2 cellular contexts compared by ENCODE assay signal in the genomic region with DNA sequence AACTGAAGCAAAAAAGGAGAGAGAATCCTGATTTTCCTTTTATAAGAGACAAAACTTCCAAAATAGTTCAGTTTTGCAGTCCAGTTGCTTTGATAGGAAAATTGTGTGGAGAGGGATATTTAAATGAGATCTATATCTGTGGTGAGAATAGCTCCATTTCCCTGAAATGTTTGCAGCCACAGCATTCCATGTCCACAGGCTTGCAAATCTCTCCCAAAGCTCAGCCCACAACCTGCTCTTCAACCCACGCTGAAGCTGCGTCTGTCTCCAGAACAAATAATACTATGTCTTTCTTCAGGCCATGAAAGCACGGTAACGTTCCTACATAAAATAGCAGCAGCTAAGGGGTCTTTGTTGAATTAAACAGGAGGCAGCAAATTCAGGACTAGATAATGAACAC.
A peak's percentile ranks its signal among the peaks of the same experiment; 100 is the strongest.
TF ChIP-seq lines count a peak whose summit lies in the region.

No MANE protein-coding gene starts in this region.

TF ChIP-seq in liver, 16 proteins besides CTCF, POLR2A, EP300 and RAD21:
- peak; percentile 11 for TF ChIP-seq YY1 (IDR thresholded peaks at IDR 0.05)
- TF ChIP-seq NR2F2 (IDR thresholded peaks at IDR 0.05) = no peak
- TF ChIP-seq, protein P1, sequence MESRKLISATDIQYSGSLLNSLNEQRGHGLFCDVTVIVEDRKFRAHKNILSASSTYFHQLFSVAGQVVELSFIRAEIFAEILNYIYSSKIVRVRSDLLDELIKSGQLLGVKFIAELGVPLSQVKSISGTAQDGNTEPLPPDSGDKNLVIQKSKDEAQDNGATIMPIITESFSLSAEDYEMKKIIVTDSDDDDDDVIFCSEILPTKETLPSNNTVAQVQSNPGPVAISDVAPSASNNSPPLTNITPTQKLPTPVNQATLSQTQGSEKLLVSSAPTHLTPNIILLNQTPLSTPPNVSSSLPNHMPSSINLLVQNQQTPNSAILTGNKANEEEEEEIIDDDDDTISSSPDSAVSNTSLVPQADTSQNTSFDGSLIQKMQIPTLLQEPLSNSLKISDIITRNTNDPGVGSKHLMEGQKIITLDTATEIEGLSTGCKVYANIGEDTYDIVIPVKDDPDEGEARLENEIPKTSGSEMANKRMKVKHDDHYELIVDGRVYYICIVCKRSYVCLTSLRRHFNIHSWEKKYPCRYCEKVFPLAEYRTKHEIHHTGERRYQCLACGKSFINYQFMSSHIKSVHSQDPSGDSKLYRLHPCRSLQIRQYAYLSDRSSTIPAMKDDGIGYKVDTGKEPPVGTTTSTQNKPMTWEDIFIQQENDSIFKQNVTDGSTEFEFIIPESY (IDR thresholded peaks at IDR 0.05) = no peak

TF ChIP-seq in HepG2, 621 proteins besides CTCF, POLR2A, EP300 and RAD21:
- TF ChIP-seq ZBTB7A (CRISPR knock-in tag; IDR thresholded peaks at IDR 0.05) (no peak), ZNF546 (CRISPR knock-in tag; conservative IDR thresholded peaks at IDR 0.05) (no peak), ZSCAN25 (CRISPR knock-in tag; IDR thresholded peaks at IDR 0.05) (no peak), ZC3H4 (CRISPR knock-in tag; IDR thresholded peaks at IDR 0.05; ENCODE audit: borderline replicate concordance) (no peak), MBD4 (IDR thresholded peaks at IDR 0.05; ENCODE audit: borderline replicate concordance, low read length) (no peak), ARNTL (CRISPR knock-in tag; IDR thresholded peaks at IDR 0.05) (no peak), SP1 (IDR thresholded peaks at IDR 0.05) (no peak), SP1 (CRISPR knock-in tag; IDR thresholded peaks at IDR 0.05) (no peak), ZNF607 (CRISPR knock-in tag; IDR thresholded peaks at IDR 0.05; ENCODE audit: borderline replicate concordance) (no peak), CBX2 (IDR thresholded peaks at IDR 0.05; ENCODE audit: low read depth, low read length) (no peak), CBX2 (CRISPR knock-in tag; IDR thresholded peaks at IDR 0.05; ENCODE audit: low read depth) (no peak), MXD4 (CRISPR knock-in tag; IDR thresholded peaks at IDR 0.05) (no peak), FOXA1 (IDR thresholded peaks at IDR 0.05) (no peak), FOXA1 (CRISPR knock-in tag; IDR thresholded peaks at IDR 0.05) (no peak), STAG1 (CRISPR knock-in tag; IDR thresholded peaks at IDR 0.05) (no peak), SMC3 (IDR thresholded peaks at IDR 0.05; ENCODE audit: low read length) (no peak), ZNF629 (CRISPR knock-in tag; conservative IDR thresholded peaks at IDR 0.05) (no peak), NFYC (CRISPR knock-in tag; IDR thresholded peaks at IDR 0.05) (no peak)
- TF ChIP-seq, protein P2, sequence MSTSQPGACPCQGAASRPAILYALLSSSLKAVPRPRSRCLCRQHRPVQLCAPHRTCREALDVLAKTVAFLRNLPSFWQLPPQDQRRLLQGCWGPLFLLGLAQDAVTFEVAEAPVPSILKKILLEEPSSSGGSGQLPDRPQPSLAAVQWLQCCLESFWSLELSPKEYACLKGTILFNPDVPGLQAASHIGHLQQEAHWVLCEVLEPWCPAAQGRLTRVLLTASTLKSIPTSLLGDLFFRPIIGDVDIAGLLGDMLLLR (CRISPR knock-in tag; IDR thresholded peaks at IDR 0.05) = no peak
- TF ChIP-seq, protein P3, sequence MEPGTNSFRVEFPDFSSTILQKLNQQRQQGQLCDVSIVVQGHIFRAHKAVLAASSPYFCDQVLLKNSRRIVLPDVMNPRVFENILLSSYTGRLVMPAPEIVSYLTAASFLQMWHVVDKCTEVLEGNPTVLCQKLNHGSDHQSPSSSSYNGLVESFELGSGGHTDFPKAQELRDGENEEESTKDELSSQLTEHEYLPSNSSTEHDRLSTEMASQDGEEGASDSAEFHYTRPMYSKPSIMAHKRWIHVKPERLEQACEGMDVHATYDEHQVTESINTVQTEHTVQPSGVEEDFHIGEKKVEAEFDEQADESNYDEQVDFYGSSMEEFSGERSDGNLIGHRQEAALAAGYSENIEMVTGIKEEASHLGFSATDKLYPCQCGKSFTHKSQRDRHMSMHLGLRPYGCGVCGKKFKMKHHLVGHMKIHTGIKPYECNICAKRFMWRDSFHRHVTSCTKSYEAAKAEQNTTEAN (CRISPR knock-in tag; conservative IDR thresholded peaks at IDR 0.05) = no peak
- TF ChIP-seq, protein P4, sequence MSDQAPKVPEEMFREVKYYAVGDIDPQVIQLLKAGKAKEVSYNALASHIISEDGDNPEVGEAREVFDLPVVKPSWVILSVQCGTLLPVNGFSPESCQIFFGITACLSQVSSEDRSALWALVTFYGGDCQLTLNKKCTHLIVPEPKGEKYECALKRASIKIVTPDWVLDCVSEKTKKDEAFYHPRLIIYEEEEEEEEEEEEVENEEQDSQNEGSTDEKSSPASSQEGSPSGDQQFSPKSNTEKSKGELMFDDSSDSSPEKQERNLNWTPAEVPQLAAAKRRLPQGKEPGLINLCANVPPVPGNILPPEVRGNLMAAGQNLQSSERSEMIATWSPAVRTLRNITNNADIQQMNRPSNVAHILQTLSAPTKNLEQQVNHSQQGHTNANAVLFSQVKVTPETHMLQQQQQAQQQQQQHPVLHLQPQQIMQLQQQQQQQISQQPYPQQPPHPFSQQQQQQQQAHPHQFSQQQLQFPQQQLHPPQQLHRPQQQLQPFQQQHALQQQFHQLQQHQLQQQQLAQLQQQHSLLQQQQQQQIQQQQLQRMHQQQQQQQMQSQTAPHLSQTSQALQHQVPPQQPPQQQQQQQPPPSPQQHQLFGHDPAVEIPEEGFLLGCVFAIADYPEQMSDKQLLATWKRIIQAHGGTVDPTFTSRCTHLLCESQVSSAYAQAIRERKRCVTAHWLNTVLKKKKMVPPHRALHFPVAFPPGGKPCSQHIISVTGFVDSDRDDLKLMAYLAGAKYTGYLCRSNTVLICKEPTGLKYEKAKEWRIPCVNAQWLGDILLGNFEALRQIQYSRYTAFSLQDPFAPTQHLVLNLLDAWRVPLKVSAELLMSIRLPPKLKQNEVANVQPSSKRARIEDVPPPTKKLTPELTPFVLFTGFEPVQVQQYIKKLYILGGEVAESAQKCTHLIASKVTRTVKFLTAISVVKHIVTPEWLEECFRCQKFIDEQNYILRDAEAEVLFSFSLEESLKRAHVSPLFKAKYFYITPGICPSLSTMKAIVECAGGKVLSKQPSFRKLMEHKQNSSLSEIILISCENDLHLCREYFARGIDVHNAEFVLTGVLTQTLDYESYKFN (CRISPR knock-in tag; conservative IDR thresholded peaks at IDR 0.05) = no peak
- TF ChIP-seq, protein P5, sequence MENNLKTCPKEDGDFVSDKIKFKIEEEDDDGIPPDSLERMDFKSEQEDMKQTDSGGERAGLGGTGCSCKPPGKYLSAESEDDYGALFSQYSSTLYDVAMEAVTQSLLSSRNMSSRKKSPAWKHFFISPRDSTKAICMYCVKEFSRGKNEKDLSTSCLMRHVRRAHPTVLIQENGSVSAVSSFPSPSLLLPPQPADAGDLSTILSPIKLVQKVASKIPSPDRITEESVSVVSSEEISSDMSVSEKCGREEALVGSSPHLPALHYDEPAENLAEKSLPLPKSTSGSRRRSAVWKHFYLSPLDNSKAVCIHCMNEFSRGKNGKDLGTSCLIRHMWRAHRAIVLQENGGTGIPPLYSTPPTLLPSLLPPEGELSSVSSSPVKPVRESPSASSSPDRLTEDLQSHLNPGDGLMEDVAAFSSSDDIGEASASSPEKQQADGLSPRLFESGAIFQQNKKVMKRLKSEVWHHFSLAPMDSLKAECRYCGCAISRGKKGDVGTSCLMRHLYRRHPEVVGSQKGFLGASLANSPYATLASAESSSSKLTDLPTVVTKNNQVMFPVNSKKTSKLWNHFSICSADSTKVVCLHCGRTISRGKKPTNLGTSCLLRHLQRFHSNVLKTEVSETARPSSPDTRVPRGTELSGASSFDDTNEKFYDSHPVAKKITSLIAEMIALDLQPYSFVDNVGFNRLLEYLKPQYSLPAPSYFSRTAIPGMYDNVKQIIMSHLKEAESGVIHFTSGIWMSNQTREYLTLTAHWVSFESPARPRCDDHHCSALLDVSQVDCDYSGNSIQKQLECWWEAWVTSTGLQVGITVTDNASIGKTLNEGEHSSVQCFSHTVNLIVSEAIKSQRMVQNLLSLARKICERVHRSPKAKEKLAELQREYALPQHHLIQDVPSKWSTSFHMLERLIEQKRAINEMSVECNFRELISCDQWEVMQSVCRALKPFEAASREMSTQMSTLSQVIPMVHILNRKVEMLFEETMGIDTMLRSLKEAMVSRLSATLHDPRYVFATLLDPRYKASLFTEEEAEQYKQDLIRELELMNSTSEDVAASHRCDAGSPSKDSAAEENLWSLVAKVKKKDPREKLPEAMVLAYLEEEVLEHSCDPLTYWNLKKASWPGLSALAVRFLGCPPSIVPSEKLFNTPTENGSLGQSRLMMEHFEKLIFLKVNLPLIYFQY (CRISPR knock-in tag; IDR thresholded peaks at IDR 0.05; ENCODE audit: borderline replicate concordance) = no peak
- TF ChIP-seq, protein P6, sequence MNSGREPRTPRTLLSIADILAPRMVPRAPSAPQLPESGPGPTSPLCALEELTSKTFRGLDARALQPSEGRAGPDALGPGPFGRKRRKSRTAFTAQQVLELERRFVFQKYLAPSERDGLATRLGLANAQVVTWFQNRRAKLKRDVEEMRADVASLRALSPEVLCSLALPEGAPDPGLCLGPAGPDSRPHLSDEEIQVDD (CRISPR knock-in tag; IDR thresholded peaks at IDR 0.05; ENCODE audit: borderline replicate concordance) = no peak
